Comparison of ENCODE assay signal across 1 cellular context in genomic region chr17:5281814-5282638, GRCh38.
TF ChIP-seq lines count a peak whose summit lies in the region.

Gene RABEP1 (plus strand): TSS chr17:5282284. CDS start chr17:5282487, 203 bp downstream.

TF ChIP-seq in GM12878, 131 proteins besides CTCF, POLR2A, EP300 and RAD21 (continued from another document):
- TF ChIP-seq ELK1 (IDR thresholded peaks at IDR 0.05; ENCODE audit: low read depth, low read length): no peak
- TF ChIP-seq STAT1 (conservative IDR thresholded peaks at IDR 0.05): no peak
- TF ChIP-seq ZNF274 (IDR thresholded peaks at IDR 0.05; ENCODE audit: insufficient read depth, insufficient read length): no peak
- no peak for TF ChIP-seq FOXM1 (IDR thresholded peaks at IDR 0.05; ENCODE audit: low read depth, low read length)
- TF ChIP-seq NRF1 (conservative IDR thresholded peaks at IDR 0.05; ENCODE audit: low read depth, low read length): peak; percentile 70
- TF ChIP-seq MLLT1 (IDR thresholded peaks at IDR 0.05): peak; percentile 61
- TF ChIP-seq, protein P1, sequence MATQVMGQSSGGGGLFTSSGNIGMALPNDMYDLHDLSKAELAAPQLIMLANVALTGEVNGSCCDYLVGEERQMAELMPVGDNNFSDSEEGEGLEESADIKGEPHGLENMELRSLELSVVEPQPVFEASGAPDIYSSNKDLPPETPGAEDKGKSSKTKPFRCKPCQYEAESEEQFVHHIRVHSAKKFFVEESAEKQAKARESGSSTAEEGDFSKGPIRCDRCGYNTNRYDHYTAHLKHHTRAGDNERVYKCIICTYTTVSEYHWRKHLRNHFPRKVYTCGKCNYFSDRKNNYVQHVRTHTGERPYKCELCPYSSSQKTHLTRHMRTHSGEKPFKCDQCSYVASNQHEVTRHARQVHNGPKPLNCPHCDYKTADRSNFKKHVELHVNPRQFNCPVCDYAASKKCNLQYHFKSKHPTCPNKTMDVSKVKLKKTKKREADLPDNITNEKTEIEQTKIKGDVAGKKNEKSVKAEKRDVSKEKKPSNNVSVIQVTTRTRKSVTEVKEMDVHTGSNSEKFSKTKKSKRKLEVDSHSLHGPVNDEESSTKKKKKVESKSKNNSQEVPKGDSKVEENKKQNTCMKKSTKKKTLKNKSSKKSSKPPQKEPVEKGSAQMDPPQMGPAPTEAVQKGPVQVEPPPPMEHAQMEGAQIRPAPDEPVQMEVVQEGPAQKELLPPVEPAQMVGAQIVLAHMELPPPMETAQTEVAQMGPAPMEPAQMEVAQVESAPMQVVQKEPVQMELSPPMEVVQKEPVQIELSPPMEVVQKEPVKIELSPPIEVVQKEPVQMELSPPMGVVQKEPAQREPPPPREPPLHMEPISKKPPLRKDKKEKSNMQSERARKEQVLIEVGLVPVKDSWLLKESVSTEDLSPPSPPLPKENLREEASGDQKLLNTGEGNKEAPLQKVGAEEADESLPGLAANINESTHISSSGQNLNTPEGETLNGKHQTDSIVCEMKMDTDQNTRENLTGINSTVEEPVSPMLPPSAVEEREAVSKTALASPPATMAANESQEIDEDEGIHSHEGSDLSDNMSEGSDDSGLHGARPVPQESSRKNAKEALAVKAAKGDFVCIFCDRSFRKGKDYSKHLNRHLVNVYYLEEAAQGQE (IDR thresholded peaks at IDR 0.05; ENCODE audit: low read depth, low read length): 0 out of 2 replicates have a peak, but pooled peaks have one; percentile 22
- no peak for TF ChIP-seq SUZ12 (IDR thresholded peaks at IDR 0.05; ENCODE audit: unreplicated experiment)
- TF ChIP-seq EZH2 (IDR thresholded peaks at IDR 0.05; ENCODE audit: borderline replicate concordance, control insufficient read depth, low read depth, low read length): no peak
- TF ChIP-seq SREBF2 (IDR thresholded peaks at IDR 0.05; ENCODE audit: low read length): peak; percentile 76; the same call in 1 of the 2 replicates
- TF ChIP-seq BCL3 (IDR thresholded peaks at IDR 0.05; ENCODE audit: borderline replicate concordance, insufficient read depth, low read depth, low read length, poor library complexity, severe bottlenecking): no peak
